ENCODE assay signal across 8 cellular contexts in genomic region chr6:54786154-54786553, GRCh38.
"Had no signal": no experiment of that assay in that cellular context is flagged by ENCODE, and none has a peak within 500 bp of the region (broad histone marks: within the 10 kb centered on the region; RNA-seq: fewer than 3 reads in every experiment).

No MANE protein-coding gene starts in this region.

- FAIRE-seq: H1, HepG2 had no signal

- H3K4me2 ChIP-seq: KMS-11 had no signal

- H3K36me3 ChIP-seq: HAP-1 had no signal

- H2AFZ ChIP-seq: GM23248 had no signal

- H3K4me3 ChIP-seq: GM23248, HAP-1 had no signal

- H3K9ac ChIP-seq: GM23248, KMS-11 had no signal

- H3K9me3 ChIP-seq: HAP-1 had no signal

- H3K27ac ChIP-seq: GM23248, HL-60, KMS-11 had no signal

- ATAC-seq: HepG2 had no signal

- DNase-seq: GM23248, H7, KBM-7 had no signal
